Comparison of ENCODE assay signal across 33 cellular contexts in the genomic region with DNA sequence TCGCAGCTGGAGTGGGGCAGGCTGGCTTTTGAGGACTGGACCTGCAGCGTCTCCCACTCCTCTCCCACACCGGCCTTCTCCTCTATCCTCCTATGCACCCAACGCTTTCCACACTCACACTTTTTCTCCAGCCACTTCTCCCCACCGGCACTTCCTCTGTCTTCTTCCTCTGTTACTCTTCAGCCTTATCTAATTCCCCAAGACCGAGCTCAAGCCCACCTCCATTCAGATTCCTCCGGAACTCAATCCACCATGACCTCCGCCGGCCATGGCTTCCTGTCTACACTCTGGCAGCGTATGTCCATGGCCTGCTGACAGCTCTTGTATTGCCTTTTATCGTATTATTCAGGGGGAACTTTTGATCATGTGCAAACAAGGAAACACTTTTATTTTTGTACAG. TPM values are rescaled to one million over a fixed set of nuclear protein-coding genes. Genes with fewer than 3 reads are reported as not detected.
"Had no signal": no experiment of that assay in that cellular context is flagged by ENCODE, and none has a peak within 500 bp of the region (broad histone marks: within the 10 kb centered on the region; RNA-seq: fewer than 3 reads in every experiment).

No MANE protein-coding gene starts in this region.

- H3K4me2 ChIP-seq: KMS-11 had no signal

- H3K36me3 ChIP-seq: brain microvascular endothelial cell had no signal

- H3K27ac ChIP-seq: brain microvascular endothelial cell, KMS-11 had no signal

- DNase-seq: activated CD4-positive, alpha-beta T cell treated with anti-CD3 and anti-CD28 coated beads for 36 hours; activated CD4-positive, alpha-beta T cell treated with anti-CD3 and anti-CD28 coated beads, Interleukin-2, amount 10 ng/mL, durations not matched to agents 7 days and 5 days; activated CD4-positive, alpha-beta T cell treated with anti-CD3 and anti-CD28 coated beads, Interleukin-2, amount 50 U/mL, for 48 hours; activated CD8-positive, alpha-beta T cell treated with anti-CD3 and anti-CD28 coated beads, Interleukin-2, amount 10 ng/mL, durations not matched to agents 7 days and 5 days; activated effector memory CD4-positive, alpha-beta T cell treated with Interleukin-2 at 50 U/mL for 16 hours; activated naive CD4-positive, alpha-beta T cell treated with anti-CD3 and anti-CD28 coated beads, Interleukin-2, amount 10 ng/mL, durations not matched to agents 7 days and 5 days; activated naive CD8-positive, alpha-beta T cell treated with anti-CD3 and anti-CD28 coated beads, Interleukin-2, amount 50 U/mL, for 24 hours; activated T-cell treated with anti-CD3 and anti-CD28 coated beads, Interleukin-2, amount 50 U/mL, for 24 hours; anterior cingulate cortex; brain microvascular endothelial cell; central memory CD4-positive, alpha-beta T cell; MM.1S; NCI-H1092 treated with DMSO at 0.1 percent for 48 hours; NCI-H1417; NCI-H146; NCI-H187; NCI-H2081; NCI-H2171 treated with DMSO at 0.1 percent for 48 hours; NCI-H2227 treated with DMSO at 0.1 percent for 48 hours; NCI-H446; NCI-H510A treated with DMSO at 0.1 percent for 48 hours; NCI-H69; SW 1271; T-helper 1 cell; T-helper 2 cell; T-helper 9 cell had no signal

- H3K9ac ChIP-seq: KMS-11 had no signal

- ATAC-seq: activated CD4-positive, alpha-beta T cell treated with anti-CD3 and anti-CD28 coated beads for 36 hours; activated CD4-positive, CD25-positive, alpha-beta regulatory T cell treated with anti-CD3 and anti-CD28 coated beads, Interleukin-2, amount 50 U/mL, for 24 hours; activated CD8-positive, alpha-beta T cell treated with anti-CD3 and anti-CD28 coated beads, Interleukin-2, amount 10 ng/mL, durations not matched to agents 7 days and 5 days; activated naive CD8-positive, alpha-beta T cell treated with anti-CD3 and anti-CD28 coated beads, Interleukin-2, amount 50 U/mL, for 24 hours; Panc1; WTC11 had no signal

RNA-seq across cellular contexts. Expression of a gene that starts 0.5 kb away (rescaled TPM):
- total RNA-seq: activated CD4-positive, alpha-beta T cell treated with anti-CD3 and anti-CD28 coated beads for 36 hours; activated CD4-positive, alpha-beta T cell treated with anti-CD3 and anti-CD28 coated beads, Interleukin-2, amount 10 ng/mL, durations not matched to agents 7 days and 5 days; activated CD8-positive, alpha-beta T cell treated with anti-CD3 and anti-CD28 coated beads, Interleukin-2, amount 10 ng/mL, durations not matched to agents 7 days and 5 days; cerebellum; LHCN-M2; RPMI7951; WTC11 had no signal

RNA-seq across cellular contexts. Expression of a gene that starts 15.9 kb away (rescaled TPM):
- total RNA-seq: activated CD4-positive, alpha-beta T cell treated with anti-CD3 and anti-CD28 coated beads for 36 hours; activated CD4-positive, alpha-beta T cell treated with anti-CD3 and anti-CD28 coated beads, Interleukin-2, amount 10 ng/mL, durations not matched to agents 7 days and 5 days; activated CD8-positive, alpha-beta T cell treated with anti-CD3 and anti-CD28 coated beads, Interleukin-2, amount 10 ng/mL, durations not matched to agents 7 days and 5 days; cerebellum; LHCN-M2; RPMI7951; WTC11 had no signal
